8 cellular contexts compared by ENCODE assay signal in genomic region chr12:79934309-79935020, GRCh38. TPM values are rescaled to one million over a fixed set of nuclear protein-coding genes. Genes with fewer than 3 reads are reported as not detected.
A peak's percentile ranks its signal among the peaks of the same experiment; 100 is the strongest.
DNase-seq lines count a peak whose midpoint lies in the region; ATAC-seq and TF ChIP-seq lines count a peak whose summit lies in the region.

No MANE protein-coding gene starts in this region.

- H3K27me3 ChIP-seq in CD8-positive, alpha-beta T cell (ENCODE audit: insufficient read depth, low read length) = no peaks in the 10 kb centered on the region

- DNase-seq in CD8-positive, alpha-beta T cell = peak in 5 of 7 experiments; percentile 11 to 48 (median 34)
- peak in 23 of 34 experiments; percentile 3 to 45 (median 14) for DNase-seq in T-cell
- DNase-seq in MCF 10A (ENCODE audit: unreplicated experiment) = no peak
- peak; percentile 20 for DNase-seq in inferior parietal cortex (ENCODE audit: extremely low spot score)
- peak; percentile 13 to 30 for DNase-seq in stimulated activated CD4-positive, alpha-beta T cell treated with anti-CD3 and anti-CD28 coated beads, Interleukin-15, amount 100 ng/mL, for 1 hour (ENCODE audit: low read depth in 1 of 2, low spot score in 1 of 2)

- peak overlapping the region; percentile 99 for H3K4me3 Mint-ChIP-seq in CD8-positive, alpha-beta T cell
- peak overlapping the region; percentile 88 to 99 (median 99) for H3K4me3 Mint-ChIP-seq in T-cell
- peak overlapping the region; percentile 92 for H3K4me3 Mint-ChIP-seq in MCF 10A (ENCODE audit: unreplicated experiment)

- H3K9me3 Mint-ChIP-seq in CD8-positive, alpha-beta T cell = no peaks in the 10 kb centered on the region
- H3K9me3 Mint-ChIP-seq in T-cell (no peaks in the 10 kb centered on the region), MCF 10A (ENCODE audit: unreplicated experiment) (no peaks in the 10 kb centered on the region)

- CTCF ChIA-PET in CD8-positive, alpha-beta T cell (lab: Charles Lee) = no interaction called here
- CTCF ChIA-PET in T-cell (lab: Charles Lee) = interaction anchor here in 1 of 2 donors (1.2 to 1.3 kb wide), 2 partner anchors 48 to 53 kb away, joined by 3 to 7 read pairs; no protein-coding TSS in a partner anchor
- CTCF ChIA-PET in MCF 10A (lab: Yijun Ruan, JAX) = interaction anchor here (1.1 to 1.7 kb wide), 5 partner anchors 10 to 259 kb away, joined by 3 to 5 read pairs (median 4); no protein-coding TSS in a partner anchor

- H3K27ac ChIP-seq in CD8-positive, alpha-beta T cell (ENCODE audit: low read depth, low read length) = peak overlapping the region; percentile 83

- H3K4me1 ChIP-seq in CD8-positive, alpha-beta T cell (ENCODE audit: insufficient read depth, low read length) = peaks cover 26% of the 10 kb centered on the region

- H3K36me3 Mint-ChIP-seq in CD8-positive, alpha-beta T cell = peaks cover 22% of the 10 kb centered on the region
- H3K36me3 Mint-ChIP-seq in T-cell = peaks cover 6% of the 10 kb centered on the region
- H3K36me3 Mint-ChIP-seq in MCF 10A (ENCODE audit: insufficient read depth, unreplicated experiment) = peaks cover 17% of the 10 kb centered on the region

- intact Hi-C loops in CD8-positive, alpha-beta T cell (cut with DNase I, micrococcal nuclease) = loop anchor here in 1 of 2 experiments (1.0 kb wide), 1 partner anchor 252 kb away; no protein-coding TSS in a partner anchor
- intact Hi-C loops in MCF 10A (cut with micrococcal nuclease) = loop anchor here (1.0 to 10.0 kb wide), 5 partner anchors 47 to 527 kb away; no protein-coding TSS in a partner anchor

- H3K9me3 ChIP-seq in CD8-positive, alpha-beta T cell (ENCODE audit: low read length) = no peaks in the 10 kb centered on the region

- no peaks in the 10 kb centered on the region for H3K27me3 Mint-ChIP-seq in CD8-positive, alpha-beta T cell (ENCODE audit: low read depth)
- H3K27me3 Mint-ChIP-seq in T-cell = no peaks in the 10 kb centered on the region
- no peaks in the 10 kb centered on the region for H3K27me3 Mint-ChIP-seq in MCF 10A (ENCODE audit: insufficient read depth, unreplicated experiment)

- no peaks in the 10 kb centered on the region for H3K36me3 ChIP-seq in CD8-positive, alpha-beta T cell (ENCODE audit: insufficient read depth, low read length)

- no TSS peak for BruUV-seq in MCF 10A (replicated peaks; lab: Mats Ljungman, UMichigan)

- TF ChIP-seq CTCF in CD8-positive, alpha-beta T cell (IDR thresholded peaks at IDR 0.05) = no peak
- TF ChIP-seq CTCF in MCF 10A (IDR thresholded peaks at IDR 0.05; ENCODE audit: unreplicated experiment) = no peak

- ATAC-seq in CD8-positive, alpha-beta T cell = peak; percentile 27
- ATAC-seq in GM19452 (IDR thresholded peaks at IDR 0.05; ENCODE audit: unreplicated experiment) (peak; percentile 11), HG03571 (IDR thresholded peaks at IDR 0.05; ENCODE audit: unreplicated experiment) (peak; percentile 9), T-cell (replicated peaks in 1 of 4) (peak; percentile 16 to 20 (median 19)), GM18520 (IDR thresholded peaks at IDR 0.05; ENCODE audit: unreplicated experiment) (no peak)

- H3K4me3 ChIP-seq in CD8-positive, alpha-beta T cell (ENCODE audit: low read depth, low read length) = peak overlapping the region; percentile 84

- POLR2A ChIA-PET in CD8-positive, alpha-beta T cell (lab: Charles Lee) = interaction anchor here (2.0 kb wide), 1 partner anchor 51 kb away, joined by 5 read pairs; no protein-coding TSS in a partner anchor
- POLR2A ChIA-PET in T-cell (lab: Charles Lee) (no interaction called here), MCF 10A (lab: Yijun Ruan, JAX) (interaction anchor here (0.6 to 3.3 kb wide), 20 partner anchors 10 to 483 kb away, joined by 3 to 42 read pairs (median 3); partner anchors contain the start of gene PAWR)

- H3K4me1 Mint-ChIP-seq in CD8-positive, alpha-beta T cell (ENCODE audit: low read depth) = peaks cover 44% of the 10 kb centered on the region
- peaks cover 44 to 55% (median 44%) of the 10 kb centered on the region in 3 donors for H3K4me1 Mint-ChIP-seq in T-cell
- H3K4me1 Mint-ChIP-seq in MCF 10A (ENCODE audit: insufficient read depth, unreplicated experiment) = peaks cover 13% of the 10 kb centered on the region

- H3K27ac Mint-ChIP-seq in CD8-positive, alpha-beta T cell = peak overlapping the region; percentile 99
- peak overlapping the region; percentile 87 to 99 for H3K27ac Mint-ChIP-seq in T-cell
- peak overlapping the region; percentile 96 for H3K27ac Mint-ChIP-seq in MCF 10A (ENCODE audit: low read depth, unreplicated experiment)

RNA-seq across cellular contexts. Expression of gene PPP1R12A, which starts 0.4 kb away (rescaled TPM):
- 10 to 100 TPM; 67.6 to 72.4 TPM for total RNA-seq in CD8-positive, alpha-beta T cell
- 100 to 1,000 TPM in 2 of 5 donors, 10 to 100 TPM in 3; 84.8 to 109 (median 89.5) TPM for total RNA-seq in T-cell
- 67.6 and 78.0 TPM in 2 replicates for total RNA-seq in MCF 10A (2022)

Comparison
In these comparisons a context has a peak if more than half of its experiments do, and no peak if none do; other contexts are left out.
1. POLR2A ChIA-PET loops: an anchor here in CD8-positive, alpha-beta T cell (2.0 kb wide) and MCF 10A (0.6 to 3.3 kb wide); none called in T-cell.